In genomic region chr9:98168952-98169488, GRCh38 we compare ENCODE assay signal across 1 cellular context.
TF ChIP-seq lines count a peak whose summit lies in the region.

No MANE protein-coding gene starts in this region.

TF ChIP-seq in K562, 482 proteins besides CTCF, POLR2A, EP300 and RAD21 (continued from another document and continues in another):
- TF ChIP-seq ZNF518B (CRISPR knock-in tag; IDR thresholded peaks at IDR 0.05) (no peak), ETV5 (CRISPR knock-in tag; IDR thresholded peaks at IDR 0.05; ENCODE audit: low read depth) (peak; percentile 86), THAP12 (CRISPR knock-in tag; IDR thresholded peaks at IDR 0.05) (no peak), BRF1 (IDR thresholded peaks at IDR 0.05; ENCODE audit: borderline replicate concordance, extremely low read depth, insufficient read length) (no peak), NR0B1 (IDR thresholded peaks at IDR 0.05; ENCODE audit: partially characterized antibody) (no peak), POLR2H (tag; IDR thresholded peaks at IDR 0.05; ENCODE audit: low read depth) (no peak), NFRKB (IDR thresholded peaks at IDR 0.05; ENCODE audit: low read depth) (no peak), VEZF1 (CRISPR knock-in tag; IDR thresholded peaks at IDR 0.05) (peak; percentile 58), XRCC5 (IDR thresholded peaks at IDR 0.05; ENCODE audit: low read depth, low read length) (no peak), RBM25 (IDR thresholded peaks at IDR 0.05; ENCODE audit: low read depth, low read length, severe bottlenecking) (no peak), BRF2 (IDR thresholded peaks at IDR 0.05; ENCODE audit: borderline replicate concordance, insufficient read depth, insufficient read length) (no peak), MYC (IDR thresholded peaks at IDR 0.05; ENCODE audit: low read depth, low read length) (peak; percentile 42; the same call in 1 of the 2 replicates), MYC (CRISPR knock-in tag; IDR thresholded peaks at IDR 0.05; ENCODE audit: borderline replicate concordance, low read depth) (no peak), STAT6 (CRISPR knock-in tag; IDR thresholded peaks at IDR 0.05) (no peak), SOX6 (IDR thresholded peaks at IDR 0.05) (peak; percentile 64; the same call in 1 of the 2 replicates), ELK1 (CRISPR knock-in tag; IDR thresholded peaks at IDR 0.05) (no peak), POLR2G (IDR thresholded peaks at IDR 0.05; ENCODE audit: low read depth, low read length) (peak; percentile 28; the same call in 1 of the 2 replicates), ZBTB43 (CRISPR knock-in tag; IDR thresholded peaks at IDR 0.05) (no peak), GTF3C2 (IDR thresholded peaks at IDR 0.05; ENCODE audit: borderline replicate concordance, extremely low read depth, insufficient read length) (no peak), MECOM (CRISPR knock-in tag; IDR thresholded peaks at IDR 0.05) (peak; percentile 55; the same call in 1 of the 2 replicates), CREM (IDR thresholded peaks at IDR 0.05; ENCODE audit: low read depth) (peak; percentile 56), EGR1 (conservative IDR thresholded peaks at IDR 0.05) (peak; percentile 93), ZNF407 (IDR thresholded peaks at IDR 0.05; ENCODE audit: low read depth) (no peak)
